Comparison of ENCODE assay signal across 16 cellular contexts in the genomic region with DNA sequence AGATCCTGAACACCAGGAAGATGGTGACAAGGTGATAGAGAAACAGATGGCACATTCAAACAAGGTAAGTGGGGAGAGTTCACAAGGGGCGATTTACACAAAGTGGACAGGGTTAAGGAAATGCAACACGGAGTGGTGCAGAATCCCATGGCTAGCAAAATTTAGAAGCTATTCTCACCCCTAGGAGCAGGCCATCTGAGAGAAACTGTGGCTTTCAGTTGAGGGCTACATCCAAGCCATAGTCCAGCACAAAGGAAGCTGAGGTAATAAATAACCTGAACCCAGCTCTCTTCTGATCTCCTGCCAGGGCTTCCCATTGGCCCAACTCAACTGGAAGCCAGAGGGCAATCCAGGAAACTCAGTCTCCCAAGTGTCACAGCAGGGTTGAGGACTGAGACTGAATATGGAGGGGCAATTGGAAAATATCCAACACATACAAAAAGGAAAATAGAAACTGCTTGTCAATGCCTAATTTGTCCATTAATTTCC. TPM values are rescaled to one million over a fixed set of nuclear protein-coding genes. Genes with fewer than 3 reads are reported as not detected.
A peak's percentile ranks its signal among the peaks of the same experiment; 100 is the strongest.
DNase-seq lines count a peak whose midpoint lies in the region; ATAC-seq and TF ChIP-seq lines count a peak whose summit lies in the region.
"Had no signal": no experiment of that assay in that cellular context is flagged by ENCODE, and none has a peak within 500 bp of the region (broad histone marks: within the 10 kb centered on the region; RNA-seq: fewer than 3 reads in every experiment).

No MANE protein-coding gene starts in this region.

- H3K27me3 ChIP-seq in DND-41 (ENCODE audit: insufficient read depth, low read length, poor library complexity), result no peaks in the 10 kb centered on the region
- H3K27me3 ChIP-seq: right atrium auricular region had no signal

- peak overlapping the region; percentile 84 for H3K4me2 ChIP-seq in DND-41 (ENCODE audit: insufficient read depth, low read length)

- H3K9me3 Mint-ChIP-seq in activated naive CD8-positive, alpha-beta T cell treated with anti-CD3 and anti-CD28 coated beads, Interleukin-2, amount 10 ng/mL, durations not matched to agents 7 days and 5 days, result no peaks in the 10 kb centered on the region
- H3K9me3 Mint-ChIP-seq in mesothelial cell of epicardium, result no peaks in the 10 kb centered on the region
- H3K9me3 Mint-ChIP-seq: activated naive CD4-positive, alpha-beta T cell treated with anti-CD3 and anti-CD28 coated beads for 36 hours had no signal

- POLR2A ChIA-PET in activated naive CD8-positive, alpha-beta T cell treated with anti-CD3 and anti-CD28 coated beads, Interleukin-2, amount 10 ng/mL, durations not matched to agents 7 days and 5 days (lab: Charles Lee), result interaction anchor here (1.2 to 2.1 kb wide), 4 partner anchors 32 to 142 kb away, joined by 4 to 12 read pairs (median 10); a partner anchor contains a TSS

- H3K4me1 ChIP-seq in DND-41 (ENCODE audit: insufficient read depth, low read length), result peaks cover 40% of the 10 kb centered on the region

- ATAC-seq in DND-41 (ENCODE audit: insufficient read depth, low read depth) (no peak), HG03565 (IDR thresholded peaks at IDR 0.05; ENCODE audit: unreplicated experiment) (no peak)
- ATAC-seq in activated naive CD8-positive, alpha-beta T cell treated with anti-CD3 and anti-CD28 coated beads, Interleukin-2, amount 10 ng/mL, durations not matched to agents 7 days and 5 days (ENCODE audit: low read depth), result no peak

- no peak overlapping the region for H3K9ac ChIP-seq in DND-41 (ENCODE audit: low read depth, low read length)

- H3K4me3 ChIP-seq in DND-41 (ENCODE audit: low read depth in 1 of 2, low read length in 2 of 2), result peak overlapping the region in 1 of 2 experiments; percentile 77; a peak in 1 of 4 replicates

- H3K27me3 Mint-ChIP-seq in activated naive CD8-positive, alpha-beta T cell treated with anti-CD3 and anti-CD28 coated beads, Interleukin-2, amount 10 ng/mL, durations not matched to agents 7 days and 5 days, result peaks cover 4% of the 10 kb centered on the region
- no peaks in the 10 kb centered on the region for H3K27me3 Mint-ChIP-seq in mesothelial cell of epicardium (ENCODE audit: low read depth)

- peaks cover 13% of the 10 kb centered on the region for H3K4me1 Mint-ChIP-seq in activated naive CD8-positive, alpha-beta T cell treated with anti-CD3 and anti-CD28 coated beads, Interleukin-2, amount 10 ng/mL, durations not matched to agents 7 days and 5 days
- peaks cover 33% of the 10 kb centered on the region for H3K4me1 Mint-ChIP-seq in mesothelial cell of epicardium

- H3K9me3 ChIP-seq in DND-41 (ENCODE audit: insufficient read depth, low read length, severe bottlenecking), result no peaks in the 10 kb centered on the region
- H3K9me3 ChIP-seq: right atrium auricular region had no signal

- no peaks in the 10 kb centered on the region for H3K36me3 ChIP-seq in DND-41 (ENCODE audit: insufficient read depth, low read length)
- H3K36me3 ChIP-seq: right atrium auricular region had no signal

- peak overlapping the region; percentile 98 for H3K4me3 Mint-ChIP-seq in activated naive CD8-positive, alpha-beta T cell treated with anti-CD3 and anti-CD28 coated beads, Interleukin-2, amount 10 ng/mL, durations not matched to agents 7 days and 5 days
- peak overlapping the region; percentile 97 for H3K4me3 Mint-ChIP-seq in mesothelial cell of epicardium

- H3K36me3 Mint-ChIP-seq in activated naive CD8-positive, alpha-beta T cell treated with anti-CD3 and anti-CD28 coated beads, Interleukin-2, amount 10 ng/mL, durations not matched to agents 7 days and 5 days, result peaks cover 4% of the 10 kb centered on the region
- no peaks in the 10 kb centered on the region for H3K36me3 Mint-ChIP-seq in mesothelial cell of epicardium

- H3K27ac ChIP-seq in DND-41 (ENCODE audit: low read length), result no peak overlapping the region
- no peak overlapping the region for H3K27ac ChIP-seq in caudate nucleus (ENCODE audit: low read depth, low read length)
- H3K27ac ChIP-seq: PC-9, SK-N-MC had no signal

- H3K27ac Mint-ChIP-seq in activated naive CD8-positive, alpha-beta T cell treated with anti-CD3 and anti-CD28 coated beads, Interleukin-2, amount 10 ng/mL, durations not matched to agents 7 days and 5 days, result no peak overlapping the region
- H3K27ac Mint-ChIP-seq in mesothelial cell of epicardium, result no peak overlapping the region
- H3K27ac Mint-ChIP-seq: activated naive CD4-positive, alpha-beta T cell treated with anti-CD3 and anti-CD28 coated beads for 36 hours had no signal

- peaks cover 40% of the 10 kb centered on the region for H3K79me2 ChIP-seq in DND-41 (ENCODE audit: insufficient read depth, low read length)

- in situ Hi-C loops in ACHN (cut with HindIII; ENCODE audit: low pct_ligation_motif_present, low pct_unique_long_range_greater_than_20kb, low sequenced_read_pairs), result no loop called here

- peak overlapping the region; percentile 100; the same call in 1 of the 2 replicates for H2AFZ ChIP-seq in DND-41 (ENCODE audit: low read depth, low read length)

- DNase-seq in ACHN (peak; percentile 11), DND-41 (no peak), mesothelial cell of epicardium (ENCODE audit: low spot score in 2 of 2, unreplicated experiment in 2 of 2) (no peak), caudate nucleus (lab: John Stamatoyannopoulos, UW) (no peak), foreskin melanocyte (no peak), DMS153 (lab: John Stamatoyannopoulos, UW) (no peak)
- DNase-seq in activated naive CD8-positive, alpha-beta T cell treated with anti-CD3 and anti-CD28 coated beads, Interleukin-2, amount 10 ng/mL, durations not matched to agents 7 days and 5 days, result no peak
- DNase-seq: activated naive CD4-positive, alpha-beta T cell treated with anti-CD3 and anti-CD28 coated beads for 36 hours; foreskin fibroblast; left ventricle myocardium superior; NCI-H2029; NCI-H526 treated with DMSO at 0.1 percent for 48 hours; PC-9 had no signal

- no peaks in the 10 kb centered on the region for H4K20me1 ChIP-seq in DND-41 (ENCODE audit: insufficient read depth, low read length)

- no peak for TF ChIP-seq CTCF in DND-41 (IDR thresholded peaks at IDR 0.05; ENCODE audit: borderline replicate concordance, extremely low read depth, low read length, poor library complexity, severe bottlenecking)
- TF ChIP-seq CTCF in mesothelial cell of epicardium (IDR thresholded peaks at IDR 0.05; ENCODE audit: unreplicated experiment), result no peak

RNA-seq across cellular contexts. Expression of a gene that starts 1.2 kb away (rescaled TPM):
- 10 to 100 TPM; 26.2 to 27.2 TPM for total RNA-seq in activated naive CD8-positive, alpha-beta T cell treated with anti-CD3 and anti-CD28 coated beads, Interleukin-2, amount 10 ng/mL, durations not matched to agents 7 days and 5 days
- total RNA-seq in mesothelial cell of epicardium, result 51.7 to 54.1 TPM (median 52.6 TPM) in 3 replicates
